ENCODE assay signal across 9 cellular contexts in genomic region chr14:88005978-88006851, GRCh38. TPM values are rescaled to one million over a fixed set of nuclear protein-coding genes. Genes with fewer than 3 reads are reported as not detected.
DNase-seq lines count a peak whose midpoint lies in the region; ATAC-seq and TF ChIP-seq lines count a peak whose summit lies in the region.
"Had no signal": no experiment of that assay in that cellular context is flagged by ENCODE, and none has a peak within 500 bp of the region (broad histone marks: within the 10 kb centered on the region; RNA-seq: fewer than 3 reads in every experiment).

No MANE protein-coding gene starts in this region.

- peak overlapping the region; percentile 62 for H3K4me3 ChIP-seq in GM06990 (replicated peaks; ENCODE audit: low read depth, low read length)
- H3K4me3 ChIP-seq in NB4 (ENCODE audit: low read depth, low read length): no peak overlapping the region
- no peak overlapping the region for H3K4me3 ChIP-seq in ovary
- no peak overlapping the region for H3K4me3 ChIP-seq in neural progenitor cell

- DNase-seq in GM06990 (ENCODE audit: extremely low read depth, insufficient read length) (peak; percentile 75), NB4 (ENCODE audit: low read depth) (peak; percentile 76), natural killer cell (peak; percentile 57), HPDE6-E6E7 (ENCODE audit: extremely low spot score) (no peak), ovary (no peak), neural progenitor cell (ENCODE audit: low spot score) (no peak)
- peak; percentile 57 to 62 for DNase-seq in activated T-cell treated with anti-CD3 and anti-CD28 coated beads, Interleukin-2, amount 50 U/mL, for 48 hours

- H3K79me2 ChIP-seq in neural progenitor cell (ENCODE audit: low read depth): no peaks in the 10 kb centered on the region

- 87 to 94% (median 90%) methylated on average over 13 of the region's 13 CpGs for WGBS in ovary, 3 donors

- TF ChIP-seq CTCF in GM06990 (IDR thresholded peaks at IDR 0.05; ENCODE audit: insufficient read depth, low read length, poor library complexity, severe bottlenecking) (no peak), NB4 (IDR thresholded peaks at IDR 0.05; ENCODE audit: low read depth, low read length) (no peak), natural killer cell (IDR thresholded peaks at IDR 0.05) (no peak), ovary (IDR thresholded peaks at IDR 0.05) (no peak), neural progenitor cell (IDR thresholded peaks at IDR 0.05) (no peak)

- H3K9ac ChIP-seq in neural progenitor cell: no peak overlapping the region

- peak; percentile 87 for ATAC-seq in GM21737 (IDR thresholded peaks at IDR 0.05; ENCODE audit: unreplicated experiment)
- peak; percentile 79 to 92 (median 90) for ATAC-seq in natural killer cell

- H3K27ac ChIP-seq in ovary (no peak overlapping the region), neural progenitor cell (no peak overlapping the region)

- intact Hi-C loops in natural killer cell (cut with micrococcal nuclease): loop anchor here (1.0 to 2.0 kb wide), 3 partner anchors 13 to 61 kb away; partner anchors contain the start of gene GALC
- intact Hi-C loops in ovary (cut with DNase I): no loop called here

- TF ChIP-seq POLR2A in NB4 (IDR thresholded peaks at IDR 0.05; ENCODE audit: extremely low read depth, insufficient read length): no peak
- TF ChIP-seq POLR2A in ovary (IDR thresholded peaks at IDR 0.05): no peak

- peak overlapping the region; percentile 84 for H3K4me3 Mint-ChIP-seq in natural killer cell
- H3K4me3 Mint-ChIP-seq in neural progenitor cell: no peak overlapping the region

- no peaks in the 10 kb centered on the region for H4K20me1 ChIP-seq in neural progenitor cell (ENCODE audit: low read depth)

- no peaks in the 10 kb centered on the region for H3K27me3 ChIP-seq in GM06990 (replicated peaks; ENCODE audit: control insufficient read depth, insufficient read depth, low read length)
- H3K27me3 ChIP-seq in ovary: no peaks in the 10 kb centered on the region
- H3K27me3 ChIP-seq in neural progenitor cell: no peaks in the 10 kb centered on the region

- H3K4me1 Mint-ChIP-seq in natural killer cell (peaks cover 68 to 74% of the 10 kb centered on the region in 2 donors), neural progenitor cell (no peaks in the 10 kb centered on the region)

- no peaks in the 10 kb centered on the region for H3F3A ChIP-seq in neural progenitor cell (ENCODE audit: low read depth)

- H3K27ac Mint-ChIP-seq in natural killer cell (peak overlapping the region; percentile 96 to 98), neural progenitor cell (no peak overlapping the region)

- no peaks in the 10 kb centered on the region for H3K27me3 Mint-ChIP-seq in natural killer cell (ENCODE audit: low read depth in 2 of 2)
- H3K27me3 Mint-ChIP-seq in neural progenitor cell (ENCODE audit: insufficient read depth, low read depth): no peaks in the 10 kb centered on the region

- H3K4me2 ChIP-seq in neural progenitor cell: no peak overlapping the region

- H3K36me3 Mint-ChIP-seq in natural killer cell: peaks cover 13% of the 10 kb centered on the region
- H3K36me3 Mint-ChIP-seq in neural progenitor cell: no peaks in the 10 kb centered on the region

- no peak overlapping the region for H2AFZ ChIP-seq in neural progenitor cell (replicated peaks)

- H3K9me3 ChIP-seq in ovary: no peaks in the 10 kb centered on the region
- H3K9me3 ChIP-seq in neural progenitor cell (ENCODE audit: low read depth): no peaks in the 10 kb centered on the region

- H3K4me1 ChIP-seq in ovary (ENCODE audit: insufficient read depth) (no peaks in the 10 kb centered on the region), neural progenitor cell (no peaks in the 10 kb centered on the region)

- H3K9me3 Mint-ChIP-seq in natural killer cell: no peaks in the 10 kb centered on the region
- no peaks in the 10 kb centered on the region for H3K9me3 Mint-ChIP-seq in neural progenitor cell

- H3K36me3 ChIP-seq in GM06990 (ENCODE audit: control insufficient read depth, insufficient read depth, low read length): no peaks in the 10 kb centered on the region; the same call in 1 of the 2 replicates
- H3K36me3 ChIP-seq in ovary: no peaks in the 10 kb centered on the region
- no peaks in the 10 kb centered on the region for H3K36me3 ChIP-seq in neural progenitor cell

- TF ChIP-seq EP300 in ovary (IDR thresholded peaks at IDR 0.05): no peak

RNA-seq across cellular contexts. Expression of gene GPR65, which starts 1.3 kb away (rescaled TPM):
- total RNA-seq in natural killer cell (10 to 100 TPM; 37.6 to 47.4 (median 40.3) TPM), ovary (1 to 10 TPM in 2 of 7 donors, under 1 TPM in 5; 0.40 to 1.7 (median 0.70) TPM), neural progenitor cell (ENCODE audit: low replicate concordance) (not detected in 2 replicates)
- 1 to 10 TPM in 1 of 2 donors, under 1 TPM in 1; 0.19 to 2.2 TPM for polyA plus RNA-seq in ovary
- total RNA-seq: epithelial cell of proximal tubule had no signal

RNA-seq across cellular contexts. Expression of gene GALC, which starts 13.2 kb away (rescaled TPM):
- total RNA-seq in natural killer cell: 10 to 100 TPM; 50.3 to 78.2 (median 67.2) TPM
- total RNA-seq in ovary: 10 to 100 TPM; 17.4 to 63.4 (median 22.7) TPM
- polyA plus RNA-seq in ovary: 10 to 100 TPM; 12.4 to 36.9 TPM
- 22.8 and 30.8 TPM in 2 replicates for total RNA-seq in neural progenitor cell (ENCODE audit: low replicate concordance)

Comparison
In these comparisons a context has a peak if more than half of its experiments do, and no peak if none do; other contexts are left out.
1. DNase-seq: peak in GM06990 (single experiment), NB4 (single experiment), activated T-cell treated with anti-CD3 and anti-CD28 coated beads, Interleukin-2, amount 50 U/mL, for 48 hours (2 of 2) and natural killer cell (single experiment); none in HPDE6-E6E7 (single experiment), ovary (0 of 5) and neural progenitor cell (single experiment).
2. RNA of gene GPR65, which starts 1.3 kb away (total RNA-seq): 37.6 to 47.4 TPM in natural killer cell; 0.40 to 1.7 TPM in ovary and not detected in neural progenitor cell; every median in the first group is over 10 times any median in the second.